2 cellular contexts compared by ENCODE assay signal in genomic region chr4:183443609-183444148, GRCh38.
A peak's percentile ranks its signal among the peaks of the same experiment; 100 is the strongest.
TF ChIP-seq lines count a peak whose summit lies in the region.

No MANE protein-coding gene starts in this region.

TF ChIP-seq in GM23338, 12 proteins besides CTCF, POLR2A, EP300 and RAD21:
- no peak for TF ChIP-seq JUNB (IDR thresholded peaks at IDR 0.05; ENCODE audit: unreplicated experiment)
- TF ChIP-seq EZH2phosphoT487 (IDR thresholded peaks at IDR 0.05; ENCODE audit: unreplicated experiment): no peak
- TF ChIP-seq ZNF331 (CRISPR knock-in tag; IDR thresholded peaks at IDR 0.05; ENCODE audit: low read depth): no peak
- no peak for TF ChIP-seq POLR2AphosphoS5 (IDR thresholded peaks at IDR 0.05; ENCODE audit: low read depth)
- TF ChIP-seq EZH2 (IDR thresholded peaks at IDR 0.05; ENCODE audit: low read depth, unreplicated experiment): no peak
- no peak for TF ChIP-seq ZNF114 (CRISPR knock-in tag; IDR thresholded peaks at IDR 0.05)
- no peak for TF ChIP-seq STAT1 (IDR thresholded peaks at IDR 0.05; ENCODE audit: unreplicated experiment)

TF ChIP-seq in GM12878, 131 proteins besides CTCF, POLR2A, EP300 and RAD21:
- TF ChIP-seq MLLT1 (IDR thresholded peaks at IDR 0.05) (peak; percentile 11; the same call in 1 of the 2 replicates), ZNF592 (IDR thresholded peaks at IDR 0.05) (no peak), HDGF (IDR thresholded peaks at IDR 0.05) (peak; percentile 60; the same call in 1 of the 2 replicates), TARDBP (IDR thresholded peaks at IDR 0.05; ENCODE audit: borderline replicate concordance) (peak; percentile 7; the same call in 1 of the 2 replicates), TCF12 (IDR thresholded peaks at IDR 0.05; ENCODE audit: low read depth, low read length) (0 out of 2 replicates have a peak, but pooled peaks have one; percentile 2)
